In the genomic region with DNA sequence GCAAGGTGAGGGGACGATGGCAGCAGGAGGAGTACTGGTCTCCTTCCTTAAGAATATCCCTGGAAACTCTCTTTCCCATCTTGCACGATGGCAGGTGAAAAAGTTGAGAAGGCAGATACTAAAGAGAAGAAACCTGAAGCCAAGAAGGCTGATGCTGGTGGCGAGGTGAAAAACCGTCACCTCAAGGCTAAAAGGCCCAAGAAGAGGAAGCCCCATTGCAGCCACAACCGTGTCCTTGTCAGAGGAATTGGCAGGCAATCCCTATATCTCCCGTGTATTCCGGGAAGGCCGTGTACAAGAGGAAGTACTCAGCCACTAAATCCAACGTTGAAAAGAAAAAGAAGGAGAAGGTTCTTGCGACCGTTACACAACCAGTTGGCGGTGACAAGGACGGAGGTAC, we compare ENCODE assay signal across 18 cellular contexts. TPM values are rescaled to one million over a fixed set of nuclear protein-coding genes. Genes with fewer than 3 reads are reported as not detected.
"Had no signal": no experiment of that assay in that cellular context is flagged by ENCODE, and none has a peak within 500 bp of the region (broad histone marks: within the 10 kb centered on the region; RNA-seq: fewer than 3 reads in every experiment).

No MANE protein-coding gene starts in this region.

- H3K36me3 Mint-ChIP-seq: activated naive CD4-positive, alpha-beta T cell treated with anti-CD3 and anti-CD28 coated beads, Interleukin-2, amount 50 U/mL, for 24 hours; naive thymus-derived CD4-positive, alpha-beta T cell; stimulated activated naive B cell treated with anti-CD40 and anti-IgM and Interleukin-4, amounts not matched to agents 10 μg/mL and 1 μg/mL and 100 μg/mL, for 72 hours had no signal

- ATAC-seq: activated CD4-positive, alpha-beta T cell treated with anti-CD3 and anti-CD28 coated beads for 36 hours; naive thymus-derived CD4-positive, alpha-beta T cell; sciatic nerve; stimulated activated naive B cell treated with anti-CD40 and anti-IgM and Interleukin-4, amounts not matched to agents 10 μg/mL and 1 μg/mL and 100 μg/mL, for 72 hours had no signal

- H3K9me3 ChIP-seq: esophagus squamous epithelium, neutrophil, thoracic aorta had no signal

- H3K4me1 Mint-ChIP-seq: stimulated activated naive B cell treated with anti-CD40 and anti-IgM and Interleukin-4, amounts not matched to agents 10 μg/mL and 1 μg/mL and 100 μg/mL, for 72 hours had no signal

- DNase-seq: activated CD4-positive, alpha-beta memory T cell treated with anti-CD3 and anti-CD28 coated beads, Interleukin-2, amount 10 ng/mL, durations not matched to agents 7 days and 5 days; activated CD4-positive, alpha-beta T cell treated with anti-CD3 and anti-CD28 coated beads for 36 hours; activated gamma-delta T cell; effector CD8-positive, alpha-beta T cell; esophagus squamous epithelium; mesenchymal stem cell; naive thymus-derived CD4-positive, alpha-beta T cell; stimulated activated naive B cell treated with anti-CD40 and anti-IgM and Interleukin-4, amounts not matched to agents 10 μg/mL and 1 μg/mL and 100 μg/mL, for 72 hours had no signal

- H2AFZ ChIP-seq: parathyroid adenoma had no signal

- H3K9me3 Mint-ChIP-seq: activated CD4-positive, alpha-beta memory T cell treated with anti-CD3 and anti-CD28 coated beads, Interleukin-2, amount 10 ng/mL, durations not matched to agents 7 days and 5 days; activated naive CD4-positive, alpha-beta T cell treated with anti-CD3 and anti-CD28 coated beads, Interleukin-2, amount 50 U/mL, for 24 hours; stimulated activated naive B cell treated with anti-CD40 and anti-IgM and Interleukin-4, amounts not matched to agents 10 μg/mL and 1 μg/mL and 100 μg/mL, for 72 hours had no signal

- H3K27me3 Mint-ChIP-seq: activated CD4-positive, alpha-beta T cell treated with anti-CD3 and anti-CD28 coated beads for 36 hours; activated naive CD4-positive, alpha-beta T cell treated with anti-CD3 and anti-CD28 coated beads, Interleukin-2, amount 50 U/mL, for 24 hours had no signal

- H3K79me2 ChIP-seq: parathyroid adenoma had no signal

- H3K4me2 ChIP-seq: smooth muscle cell had no signal

- H3K27ac Mint-ChIP-seq: activated CD4-positive, alpha-beta memory T cell treated with anti-CD3 and anti-CD28 coated beads, Interleukin-2, amount 10 ng/mL, durations not matched to agents 7 days and 5 days; activated CD4-positive, alpha-beta T cell treated with anti-CD3 and anti-CD28 coated beads for 36 hours; activated naive CD4-positive, alpha-beta T cell treated with anti-CD3 and anti-CD28 coated beads, Interleukin-2, amount 50 U/mL, for 24 hours; stimulated activated naive B cell treated with anti-CD40 and anti-IgM and Interleukin-4, amounts not matched to agents 10 μg/mL and 1 μg/mL and 100 μg/mL, for 72 hours had no signal

- H3K4me3 Mint-ChIP-seq: activated CD4-positive, alpha-beta memory T cell treated with anti-CD3 and anti-CD28 coated beads, Interleukin-2, amount 10 ng/mL, durations not matched to agents 7 days and 5 days; activated CD4-positive, alpha-beta T cell treated with anti-CD3 and anti-CD28 coated beads for 36 hours; activated naive CD4-positive, alpha-beta T cell treated with anti-CD3 and anti-CD28 coated beads, Interleukin-2, amount 50 U/mL, for 24 hours; naive thymus-derived CD4-positive, alpha-beta T cell; stimulated activated naive B cell treated with anti-CD40 and anti-IgM and Interleukin-4, amounts not matched to agents 10 μg/mL and 1 μg/mL and 100 μg/mL, for 72 hours had no signal

- H3K4me3 ChIP-seq: esophagus squamous epithelium, smooth muscle cell, thoracic aorta had no signal

- H3K27ac ChIP-seq: esophagus squamous epithelium, neutrophil, parathyroid adenoma, thoracic aorta had no signal

- H3K36me3 ChIP-seq: esophagus squamous epithelium, neutrophil, thoracic aorta had no signal

- H3K27me3 ChIP-seq: esophagus squamous epithelium, neutrophil had no signal

- H3K9ac ChIP-seq: parathyroid adenoma had no signal

- H3K4me1 ChIP-seq: esophagus squamous epithelium, parathyroid adenoma had no signal

RNA-seq across cellular contexts. Expression of a gene that starts 40.0 kb away (rescaled TPM):
- total RNA-seq: astrocyte, bronchial epithelial cell, cerebellum, endothelial cell of umbilical vein, smooth muscle cell had no signal
